16 cellular contexts compared by ENCODE assay signal in genomic region chr13:99103536-99103935, GRCh38.
DNase-seq lines count a peak whose midpoint lies in the region; TF ChIP-seq lines count a peak whose summit lies in the region.
"Had no signal": no experiment of that assay in that cellular context is flagged by ENCODE, and none has a peak within 500 bp of the region (broad histone marks: within the 10 kb centered on the region; RNA-seq: fewer than 3 reads in every experiment).

No MANE protein-coding gene starts in this region.

- DNase-seq in NCI-H1417 (lab: John Stamatoyannopoulos, UW) (peak; percentile 22 to 93 (median 70)), NCI-H1417 treated with DMSO at 0.1 percent for 48 hours (lab: John Stamatoyannopoulos, UW) (no peak), NCI-H1436 (lab: John Stamatoyannopoulos, UW) (peak; percentile 75), GM13977 (ENCODE audit: low spot score) (no peak), KG1 (lab: John Stamatoyannopoulos, UW) (no peak), NOMO-1 treated with DMSO at 0.1 percent for 48 hours (lab: John Stamatoyannopoulos, UW; ENCODE audit: unreplicated experiment) (no peak)
- DNase-seq: activated gamma-delta T cell treated with Interleukin-2 at 50 U/mL for 16 hours, left ventricle myocardium superior, OCI-M1 had no signal

- H3K9ac ChIP-seq in neural cell (ENCODE audit: low read length), result peak overlapping the region; percentile 33

- H3K27me3 Mint-ChIP-seq in brain, result peaks cover 12% of the 10 kb centered on the region

- peaks cover 0 to 8% (median 0%) of the 10 kb centered on the region in 5 experiments for H3K9me3 Mint-ChIP-seq in brain
- H3K9me3 Mint-ChIP-seq: stimulated activated effector memory CD8-positive, alpha-beta T cell treated with anti-CD3 and anti-CD28 coated beads, Interleukin-12 subunit alpha, Interleukin-12 subunit beta, amount 100 ng/mL, for 72 hours had no signal

- H3K4me1 Mint-ChIP-seq in brain, result peaks cover 20% of the 10 kb centered on the region
- H3K4me1 Mint-ChIP-seq: IgD-negative memory B cell; stimulated activated effector memory CD8-positive, alpha-beta T cell treated with anti-CD3 and anti-CD28 coated beads, Interleukin-12 subunit alpha, Interleukin-12 subunit beta, amount 100 ng/mL, for 72 hours had no signal

- no peaks in the 10 kb centered on the region for H3K79me2 ChIP-seq in neural cell (replicated peaks; ENCODE audit: insufficient read depth, low read length)

- H3F3A ChIP-seq in neural cell (ENCODE audit: insufficient read depth, low read length, poor library complexity, severe bottlenecking), result peaks cover 3% of the 10 kb centered on the region

- no peaks in the 10 kb centered on the region for H4K20me1 ChIP-seq in neural cell (ENCODE audit: insufficient read depth)

- in situ Hi-C loops in GM13977 (cut with MboI; ENCODE audit: low pct_unique_long_range_greater_than_20kb, low sequenced_read_pairs, unreplicated experiment), result no loop called here

- H3K36me3 Mint-ChIP-seq in brain, result no peaks in the 10 kb centered on the region
- H3K36me3 Mint-ChIP-seq: IgD-negative memory B cell; stimulated activated effector memory CD8-positive, alpha-beta T cell treated with anti-CD3 and anti-CD28 coated beads, Interleukin-12 subunit alpha, Interleukin-12 subunit beta, amount 100 ng/mL, for 72 hours had no signal

- peak overlapping the region; percentile 30 for H3K4me2 ChIP-seq in neural cell (ENCODE audit: low read length)

- H3K9me3 ChIP-seq in neural cell (ENCODE audit: low read length), result no peaks in the 10 kb centered on the region
- H3K9me3 ChIP-seq: ascending aorta, vagina had no signal

- TF ChIP-seq EP300 in neural cell (conservative IDR thresholded peaks at IDR 0.05; ENCODE audit: poor library complexity, severe bottlenecking), result peak; percentile 79

- no peaks in the 10 kb centered on the region for H3K36me3 ChIP-seq in neural cell (ENCODE audit: insufficient read depth, low read length)
- H3K36me3 ChIP-seq: ascending aorta, vagina had no signal

- peak overlapping the region; percentile 79 for H3K27ac ChIP-seq in neural cell (ENCODE audit: low read length)
- H3K27ac ChIP-seq: ascending aorta, vagina had no signal

- no peak for TF ChIP-seq CTCF in brain (conservative IDR thresholded peaks at IDR 0.05)
- TF ChIP-seq CTCF in neural cell (IDR thresholded peaks at IDR 0.05; ENCODE audit: poor library complexity, severe bottlenecking), result no peak
- no peak for TF ChIP-seq CTCF in GM13977 (IDR thresholded peaks at IDR 0.05; ENCODE audit: extremely low read depth, insufficient read depth, missing control alignments)

- peak overlapping the region in 4 of 5 experiments; percentile 6 to 26 (median 15) for H3K4me3 Mint-ChIP-seq in brain
- H3K4me3 Mint-ChIP-seq: IgD-negative memory B cell; neural crest cell; stimulated activated effector memory CD8-positive, alpha-beta T cell treated with anti-CD3 and anti-CD28 coated beads, Interleukin-12 subunit alpha, Interleukin-12 subunit beta, amount 100 ng/mL, for 72 hours had no signal

- peak; percentile 33 for TF ChIP-seq RAD21 in neural cell (conservative IDR thresholded peaks at IDR 0.05)

- H3K4me3 ChIP-seq in neural cell (ENCODE audit: low read length), result peak overlapping the region; percentile 44
- H3K4me3 ChIP-seq: ascending aorta, vagina had no signal

- peak overlapping the region; percentile 42 for H2AFZ ChIP-seq in neural cell (ENCODE audit: low read depth, low read length)

- H3K27ac Mint-ChIP-seq in brain, result peak overlapping the region; percentile 7 to 82 (median 81)
- H3K27ac Mint-ChIP-seq: IgD-negative memory B cell; stimulated activated effector memory CD8-positive, alpha-beta T cell treated with anti-CD3 and anti-CD28 coated beads, Interleukin-12 subunit alpha, Interleukin-12 subunit beta, amount 100 ng/mL, for 72 hours had no signal

- H3K27me3 ChIP-seq in neural cell (ENCODE audit: insufficient read depth, low read depth, low read length), result no peaks in the 10 kb centered on the region
- H3K27me3 ChIP-seq: ascending aorta, vagina had no signal

- H3K9me2 ChIP-seq in neural cell (ENCODE audit: insufficient read depth, low read length), result no peaks in the 10 kb centered on the region

TF ChIP-seq in neural cell, 6 proteins besides CTCF, POLR2A, EP300 and RAD21:
- TF ChIP-seq MXI1 (conservative IDR thresholded peaks at IDR 0.05; ENCODE audit: poor library complexity, severe bottlenecking), result no peak
- no peak for TF ChIP-seq EZH2 (IDR thresholded peaks at IDR 0.05; ENCODE audit: borderline replicate concordance, insufficient read depth, low read length, poor library complexity, severe bottlenecking)
- peak; percentile 64 for TF ChIP-seq POLR2AphosphoS5 (IDR thresholded peaks at IDR 0.05)
- peak; percentile 67 for TF ChIP-seq REST (IDR thresholded peaks at IDR 0.05; ENCODE audit: borderline replicate concordance)
- TF ChIP-seq TAF1 (IDR thresholded peaks at IDR 0.05; ENCODE audit: low read depth), result no peak
- TF ChIP-seq SMC3 (conservative IDR thresholded peaks at IDR 0.05; ENCODE audit: poor library complexity), result peak; percentile 27

Comparison
In these comparisons a context has a peak if more than half of its experiments do, and no peak if none do; other contexts are left out.
1. DNase-seq: peak in NCI-H1417 (3 of 3) and NCI-H1436 (single experiment); none in NCI-H1417 treated with DMSO at 0.1 percent for 48 hours (single experiment), GM13977 (single experiment), KG1 (single experiment) and NOMO-1 treated with DMSO at 0.1 percent for 48 hours (single experiment).